In genomic region chr17:48254896-48255295, GRCh38 we compare ENCODE assay signal across 20 cellular contexts.
DNase-seq lines count a peak whose midpoint lies in the region; ATAC-seq and TF ChIP-seq lines count a peak whose summit lies in the region.
"Had no signal": no experiment of that assay in that cellular context is flagged by ENCODE, and none has a peak within 500 bp of the region (broad histone marks: within the 10 kb centered on the region; RNA-seq: fewer than 3 reads in every experiment).

No MANE protein-coding gene starts in this region.

- H3K27me3 ChIP-seq in A673 (replicated peaks; ENCODE audit: insufficient read depth, low read depth, low read length, poor library complexity): no peaks in the 10 kb centered on the region
- H3K27me3 ChIP-seq: vagina had no signal

- no peaks in the 10 kb centered on the region for H3K9me3 Mint-ChIP-seq in endothelial cell (ENCODE audit: unreplicated experiment)
- no peaks in the 10 kb centered on the region for H3K9me3 Mint-ChIP-seq in chondrocyte (ENCODE audit: low read depth)
- H3K9me3 Mint-ChIP-seq: activated CD4-positive, alpha-beta T cell treated with anti-CD3 and anti-CD28 coated beads, Interleukin-2, amount 10 ng/mL, durations not matched to agents 24 days and 14 days had no signal

- peaks cover 55% of the 10 kb centered on the region for H3K4me1 ChIP-seq in A673 (ENCODE audit: insufficient read depth, low read length, poor library complexity, severe bottlenecking)
- H3K4me1 ChIP-seq: gastrocnemius medialis, left ventricle myocardium inferior, vagina had no signal

- no TSS peak for BruUV-seq in A673 (replicated peaks; lab: Mats Ljungman, UMichigan)

- H3K27ac ChIP-seq in A673 (ENCODE audit: low read depth, low read length, poor library complexity, severe bottlenecking): no peak overlapping the region
- H3K27ac ChIP-seq: gastrocnemius medialis, left ventricle myocardium inferior, RWPE1, vagina had no signal

- H3K36me3 ChIP-seq in A673 (ENCODE audit: insufficient read depth, low read length, poor library complexity, severe bottlenecking): no peaks in the 10 kb centered on the region
- H3K36me3 ChIP-seq: gastrocnemius medialis, left ventricle myocardium inferior, vagina had no signal

- DNase-seq in A673 (ENCODE audit: low spot score) (peak; percentile 47), HCEC 1CT (peak; percentile 40), SK-MEL-5 (ENCODE audit: low read depth, low spot score) (peak; percentile 62), fibroblast of pulmonary artery (ENCODE audit: low read depth) (peak; percentile 34), amygdala (lab: John Stamatoyannopoulos, UW) (no peak), endothelial cell (ENCODE audit: low spot score) (no peak), chondrocyte (ENCODE audit: low spot score) (no peak)
- DNase-seq: activated CD4-positive, alpha-beta T cell treated with anti-CD3 and anti-CD28 coated beads, Interleukin-2, amount 10 ng/mL, durations not matched to agents 24 days and 14 days; activated CD8-positive, alpha-beta memory T cell treated with anti-CD3 and anti-CD28 coated beads, Interleukin-2, amount 50 U/mL, for 4 hours; activated effector memory CD4-positive, alpha-beta T cell treated with Interleukin-2 at 50 U/mL for 16 hours; gastrocnemius medialis; Kasumi-1; left ventricle myocardium inferior; NCI-H1105 treated with DMSO at 0.1 percent for 48 hours; NCI-H2171; NK-92 treated with Interleukin-12 subunit alpha and Interleukin-12 subunit beta, amount 100 ng/mL, for 24 hours; stimulated activated CD4-positive, alpha-beta T cell treated with anti-CD3 and anti-CD28 coated beads, Interleukin-12 subunit alpha, Interleukin-12 subunit beta, amount 100 ng/mL, for 4 hours had no signal

- H3K4me3 ChIP-seq in A673 (ENCODE audit: low read depth, low read length, poor library complexity, severe bottlenecking) (no peak overlapping the region), fibroblast of pulmonary artery (replicated peaks; ENCODE audit: low read depth, low read length) (no peak overlapping the region)
- H3K4me3 ChIP-seq: gastrocnemius medialis, left ventricle myocardium inferior, vagina had no signal

- H3K4me1 Mint-ChIP-seq in endothelial cell (ENCODE audit: unreplicated experiment) (peaks cover 20% of the 10 kb centered on the region), chondrocyte (ENCODE audit: low read depth) (no peaks in the 10 kb centered on the region)

- H3K9me3 ChIP-seq in A673 (ENCODE audit: low read depth, low read length, poor library complexity, severe bottlenecking): no peaks in the 10 kb centered on the region
- H3K9me3 ChIP-seq: gastrocnemius medialis, left ventricle myocardium inferior, vagina had no signal

- H3K27me3 Mint-ChIP-seq in endothelial cell (ENCODE audit: unreplicated experiment) (peaks cover under 1% of the 10 kb centered on the region), chondrocyte (ENCODE audit: low read depth) (peaks cover 65% of the 10 kb centered on the region)
- H3K27me3 Mint-ChIP-seq: activated CD4-positive, alpha-beta T cell treated with anti-CD3 and anti-CD28 coated beads, Interleukin-2, amount 10 ng/mL, durations not matched to agents 24 days and 14 days had no signal

- POLR2A ChIA-PET in A673 (lab: Charles Lee; ENCODE audit: low non-redundant PET): interaction anchor here (0.7 kb wide), 1 partner anchor 88 kb away, joined by 3 read pairs; no protein-coding TSS in a partner anchor

- no peak for ATAC-seq in HG02938 (IDR thresholded peaks at IDR 0.05; ENCODE audit: unreplicated experiment)
- ATAC-seq: gastrocnemius medialis had no signal

- H3K4me3 Mint-ChIP-seq in endothelial cell (ENCODE audit: unreplicated experiment) (no peak overlapping the region), chondrocyte (ENCODE audit: unreplicated experiment) (no peak overlapping the region)
- H3K4me3 Mint-ChIP-seq: activated CD4-positive, alpha-beta T cell treated with anti-CD3 and anti-CD28 coated beads, Interleukin-2, amount 10 ng/mL, durations not matched to agents 24 days and 14 days had no signal

- CTCF ChIA-PET in A673 (lab: Charles Lee): interaction anchor here (0.6 kb wide), 1 partner anchor 627 kb away, joined by 4 read pairs; no protein-coding TSS in a partner anchor

- H3K27ac Mint-ChIP-seq in endothelial cell (ENCODE audit: unreplicated experiment): no peak overlapping the region
- no peak overlapping the region for H3K27ac Mint-ChIP-seq in chondrocyte (ENCODE audit: unreplicated experiment)
- H3K27ac Mint-ChIP-seq: activated CD4-positive, alpha-beta T cell treated with anti-CD3 and anti-CD28 coated beads, Interleukin-2, amount 10 ng/mL, durations not matched to agents 24 days and 14 days had no signal

- no peak for TF ChIP-seq CTCF in A673 (conservative IDR thresholded peaks at IDR 0.05; ENCODE audit: low read depth, low read length)
- no peak for TF ChIP-seq CTCF in fibroblast of pulmonary artery (IDR thresholded peaks at IDR 0.05; ENCODE audit: low read length, missing control alignments)
- TF ChIP-seq CTCF in endothelial cell (IDR thresholded peaks at IDR 0.05; ENCODE audit: unreplicated experiment): no peak
- TF ChIP-seq CTCF in chondrocyte (IDR thresholded peaks at IDR 0.05): no peak

- intact Hi-C loops in A673 (cut with micrococcal nuclease; ENCODE audit: unreplicated experiment): no loop called here

- in situ Hi-C loops in SK-MEL-5 (cut with HindIII; ENCODE audit: low pct_unique_long_range_greater_than_20kb, low sequenced_read_pairs): no loop called here

- no peaks in the 10 kb centered on the region for H3K36me3 Mint-ChIP-seq in endothelial cell (ENCODE audit: low read depth, unreplicated experiment)
- no peaks in the 10 kb centered on the region for H3K36me3 Mint-ChIP-seq in chondrocyte (ENCODE audit: low read depth)

Comparison
In these comparisons a context has a peak if more than half of its experiments do, and no peak if none do; other contexts are left out.
1. DNase-seq: peak in A673 (single experiment), HCEC 1CT (single experiment), SK-MEL-5 (single experiment) and fibroblast of pulmonary artery (single experiment); none in amygdala (0 of 56), endothelial cell (single experiment) and chondrocyte (single experiment).